Comparison of ENCODE assay signal across 20 cellular contexts in genomic region chr12:117124421-117125274, GRCh38. TPM values are rescaled to one million over a fixed set of nuclear protein-coding genes. Genes with fewer than 3 reads are reported as not detected.
DNase-seq lines count a peak whose midpoint lies in the region; ATAC-seq and TF ChIP-seq lines count a peak whose summit lies in the region.
"Had no signal": no experiment of that assay in that cellular context is flagged by ENCODE, and none has a peak within 500 bp of the region (broad histone marks: within the 10 kb centered on the region; RNA-seq: fewer than 3 reads in every experiment).

No MANE protein-coding gene starts in this region.

- TF ChIP-seq POLR2A in adrenal gland (IDR thresholded peaks at IDR 0.05), result no peak

- 63 to 69% (median 68%) methylated on average over 8 of the region's 8 CpGs for WGBS in adrenal gland, 4 donors
- 83 to 89% methylated on average over 6 to 7 of the region's 8 CpGs for WGBS in mesodermal cell (ENCODE audit: insufficient coverage in 2 of 2), 2 experiments

- intact Hi-C loops in adrenal gland (cut with DNase I), result no loop called here

- DNase-seq in DMS 273 (lab: John Stamatoyannopoulos, UW; ENCODE audit: unreplicated experiment) (peak; percentile 37), DMS 273 treated with DMSO at 0.1 percent for 48 hours (lab: John Stamatoyannopoulos, UW) (no peak), ELF-1 (ENCODE audit: low read depth, low spot score) (peak; percentile 19), adrenal gland (no peak), NCI-H226 (no peak)
- DNase-seq in stimulated activated CD4-positive, alpha-beta T cell treated with anti-CD3 and anti-CD28 coated beads, Interleukin-2, amount 100 ng/mL, for 24 hours, result no peak
- DNase-seq: activated B cell treated with CpG ODN at 0.5 μM for 24 hours; DMS79; immature natural killer cell; NK-92 treated with Interleukin-12 subunit alpha and Interleukin-12 subunit beta, amount 100 ng/mL, for 24 hours; stimulated activated CD4-positive, alpha-beta T cell treated with anti-CD3 and anti-CD28 coated beads, Interleukin-4, amount 100 ng/mL, for 4 hours; tibial artery had no signal

- H3K4me3 ChIP-seq in adrenal gland, result no peak overlapping the region
- H3K4me3 ChIP-seq in mesodermal cell (ENCODE audit: extremely low read depth, insufficient read depth, low read length, poor library complexity, severe bottlenecking), result no peak overlapping the region
- H3K4me3 ChIP-seq: HAP-1, lung, skin epidermis, tibial artery had no signal

- no peak for TF ChIP-seq CTCF in adrenal gland (IDR thresholded peaks at IDR 0.05)

- H3K9me3 ChIP-seq in adrenal gland (replicated peaks in 1 of 3) (no peaks in the 10 kb centered on the region), mesodermal cell (ENCODE audit: control insufficient read depth, low read length) (peaks cover 25% of the 10 kb centered on the region)
- H3K9me3 ChIP-seq: HAP-1, tibial artery had no signal

- H3K27me3 ChIP-seq in adrenal gland, result no peaks in the 10 kb centered on the region
- H3K27me3 ChIP-seq: tibial artery had no signal

- H3K27ac ChIP-seq in adrenal gland (peak overlapping the region in 3 of 5 donors; percentile 4 to 82 (median 56)), mesodermal cell (ENCODE audit: low read depth, low read length, severe bottlenecking) (peak overlapping the region; percentile 72)
- H3K27ac ChIP-seq: 22Rv1, parathyroid adenoma, skin epidermis, tibial artery had no signal

- no peak for ATAC-seq in GM19397 (IDR thresholded peaks at IDR 0.05; ENCODE audit: unreplicated experiment)

- H3K36me3 ChIP-seq in adrenal gland (replicated peaks in 1 of 2), result no peaks in the 10 kb centered on the region
- no peaks in the 10 kb centered on the region for H3K36me3 ChIP-seq in mesodermal cell (ENCODE audit: control insufficient read depth, insufficient read depth, low read length)
- H3K36me3 ChIP-seq: HAP-1, tibial artery had no signal

- H3K4me1 ChIP-seq in adrenal gland (replicated peaks in 1 of 2) (peaks cover 7 to 19% of the 10 kb centered on the region in 2 donors), mesodermal cell (ENCODE audit: control insufficient read depth, insufficient read depth, low read length, poor library complexity, severe bottlenecking) (peaks cover 14% of the 10 kb centered on the region)
- H3K4me1 ChIP-seq: HAP-1, parathyroid adenoma, tibial artery had no signal

RNA-seq across cellular contexts. Expression of gene TESC, which starts 25.4 kb away (rescaled TPM):
- total RNA-seq in adrenal gland, result 100 to 1,000 TPM in 2 of 8 donors, 10 to 100 TPM in 6; 47.8 to 144 (median 82.9) TPM
- polyA plus RNA-seq in adrenal gland, result 10 to 100 TPM; 34.3 to 73.2 (median 45.4) TPM
- polyA plus RNA-seq in mesodermal cell (2013, experiment 1 of 2), result 4.6 TPM
- 2.5 TPM for polyA plus RNA-seq in mesodermal cell (2013, experiment 2 of 2)
- total RNA-seq: LHCN-M2 had no signal

Comparison
In these comparisons a context has a peak if more than half of its experiments do, and no peak if none do; other contexts are left out.
1. DNase-seq: peak in DMS 273 (single experiment) and ELF-1 (single experiment); none in DMS 273 treated with DMSO at 0.1 percent for 48 hours (single experiment), adrenal gland (0 of 7), NCI-H226 (single experiment) and stimulated activated CD4-positive, alpha-beta T cell treated with anti-CD3 and anti-CD28 coated beads, Interleukin-2, amount 100 ng/mL, for 24 hours (0 of 2).